In genomic region chr4:188030401-188030800, GRCh38 we compare ENCODE assay signal across 34 cellular contexts. TPM values are rescaled to one million over a fixed set of nuclear protein-coding genes. Genes with fewer than 3 reads are reported as not detected.
"Had no signal": no experiment of that assay in that cellular context is flagged by ENCODE, and none has a peak within 500 bp of the region (broad histone marks: within the 10 kb centered on the region; RNA-seq: fewer than 3 reads in every experiment).

No MANE protein-coding gene starts in this region.

- H3K9me3 Mint-ChIP-seq: endodermal cell, type B pancreatic cell had no signal

- H3K36me3 ChIP-seq: ascending aorta, cardiac muscle cell, heart right ventricle, pancreas, right atrium auricular region, thoracic aorta, vagina, WERI-Rb-1 had no signal

- H3K4me3 Mint-ChIP-seq: activated CD4-positive, alpha-beta memory T cell treated with anti-CD3 and anti-CD28 coated beads for 36 hours; activated CD4-positive, alpha-beta T cell treated with anti-CD3 and anti-CD28 coated beads, Interleukin-2, amount 10 ng/mL, durations not matched to agents 24 days and 14 days; activated naive CD4-positive, alpha-beta T cell treated with anti-CD3 and anti-CD28 coated beads, Interleukin-2, amount 10 ng/mL, durations not matched to agents 7 days and 5 days; activated naive CD8-positive, alpha-beta T cell treated with anti-CD3 and anti-CD28 coated beads, Interleukin-2, amount 10 ng/mL, durations not matched to agents 7 days and 5 days; activated T-helper 1 cell treated with anti-CD3 and anti-CD28 coated beads, Interleukin-12 subunit alpha, Interleukin-12 subunit beta, Interleukin-2, Interleukin-4 antibody, amounts not matched to agents 30 ng/mL and 10 ng/mL and 1 ng/mL, durations not matched to agents 14 hours and 24 hours and 36 hours; endodermal cell; naive B cell; T-helper 1 cell treated with Interleukin-12 subunit alpha and Interleukin-12 subunit beta and Interleukin-4 antibody, amounts not matched to agents 30 μg/mL and 1 μg/mL, for 36 hours; type B pancreatic cell had no signal

- ATAC-seq: esophagus mucosa, heart right ventricle, left cardiac atrium, left ventricle myocardium superior, pancreas, psoas muscle had no signal

- H3K36me3 Mint-ChIP-seq: activated CD4-positive, alpha-beta memory T cell treated with anti-CD3 and anti-CD28 coated beads for 36 hours; activated naive CD4-positive, alpha-beta T cell treated with anti-CD3 and anti-CD28 coated beads, Interleukin-2, amount 10 ng/mL, durations not matched to agents 7 days and 5 days; activated naive CD8-positive, alpha-beta T cell treated with anti-CD3 and anti-CD28 coated beads, Interleukin-2, amount 10 ng/mL, durations not matched to agents 7 days and 5 days; brain had no signal

- H3K9me3 ChIP-seq: ascending aorta, pancreas, psoas muscle, right atrium auricular region, thoracic aorta, vagina had no signal

- H3K27me3 Mint-ChIP-seq: activated CD4-positive, alpha-beta T cell treated with anti-CD3 and anti-CD28 coated beads, Interleukin-2, amount 10 ng/mL, durations not matched to agents 24 days and 14 days had no signal

- H3K27ac Mint-ChIP-seq: activated CD4-positive, alpha-beta memory T cell treated with anti-CD3 and anti-CD28 coated beads for 36 hours; activated CD4-positive, alpha-beta T cell treated with anti-CD3 and anti-CD28 coated beads, Interleukin-2, amount 10 ng/mL, durations not matched to agents 24 days and 14 days; activated naive CD4-positive, alpha-beta T cell treated with anti-CD3 and anti-CD28 coated beads, Interleukin-2, amount 10 ng/mL, durations not matched to agents 7 days and 5 days; activated naive CD8-positive, alpha-beta T cell treated with anti-CD3 and anti-CD28 coated beads, Interleukin-2, amount 10 ng/mL, durations not matched to agents 7 days and 5 days; activated T-helper 1 cell treated with anti-CD3 and anti-CD28 coated beads, Interleukin-12 subunit alpha, Interleukin-12 subunit beta, Interleukin-2, Interleukin-4 antibody, amounts not matched to agents 30 ng/mL and 10 ng/mL and 1 ng/mL, durations not matched to agents 14 hours and 24 hours and 36 hours; endodermal cell; naive B cell; T-helper 1 cell treated with Interleukin-12 subunit alpha and Interleukin-12 subunit beta and Interleukin-4 antibody, amounts not matched to agents 30 μg/mL and 1 μg/mL, for 36 hours; type B pancreatic cell had no signal

- H3K27me3 ChIP-seq: ascending aorta, pancreas, right atrium auricular region, vagina had no signal

- H3K4me1 ChIP-seq: ascending aorta, heart right ventricle, pancreas, psoas muscle, right atrium auricular region, vagina had no signal

- H3K4me1 Mint-ChIP-seq: activated CD4-positive, alpha-beta T cell treated with anti-CD3 and anti-CD28 coated beads, Interleukin-2, amount 10 ng/mL, durations not matched to agents 24 days and 14 days; activated naive CD4-positive, alpha-beta T cell treated with anti-CD3 and anti-CD28 coated beads, Interleukin-2, amount 10 ng/mL, durations not matched to agents 7 days and 5 days; activated naive CD8-positive, alpha-beta T cell treated with anti-CD3 and anti-CD28 coated beads, Interleukin-2, amount 10 ng/mL, durations not matched to agents 7 days and 5 days had no signal

- H3K4me3 ChIP-seq: ascending aorta, cardiac muscle cell, heart right ventricle, pancreas, psoas muscle, right atrium auricular region, thoracic aorta, vagina had no signal

- H3K27ac ChIP-seq: ascending aorta, cardiac muscle cell, heart right ventricle, pancreas, psoas muscle, right atrium auricular region, thoracic aorta, vagina, WERI-Rb-1 had no signal

- DNase-seq: activated CD4-positive, alpha-beta memory T cell treated with anti-CD3 and anti-CD28 coated beads for 36 hours; activated CD4-positive, alpha-beta T cell treated with anti-CD3 and anti-CD28 coated beads, Interleukin-2, amount 10 ng/mL, durations not matched to agents 24 days and 14 days; activated CD4-positive, CD25-positive, alpha-beta regulatory T cell treated with anti-CD3 and anti-CD28 coated beads, Interleukin-2, amount 50 U/mL, for 72 hours; activated CD8-positive, alpha-beta memory T cell treated with anti-CD3 and anti-CD28 coated beads, Interleukin-2, amount 50 U/mL, for 4 hours; activated effector memory CD4-positive, alpha-beta T cell treated with anti-CD3 and anti-CD28 coated beads, Interleukin-2, amount 50 U/mL, for 16 hours; activated naive CD4-positive, alpha-beta T cell treated with anti-CD3 and anti-CD28 coated beads, Interleukin-2, amount 10 ng/mL, durations not matched to agents 7 days and 5 days; activated naive CD8-positive, alpha-beta T cell treated with anti-CD3 and anti-CD28 coated beads, Interleukin-2, amount 10 ng/mL, durations not matched to agents 7 days and 5 days; activated T-cell treated with anti-CD3 and anti-CD28 coated beads, Interleukin-2, amount 50 U/mL, for 1 hour; endodermal cell; foreskin fibroblast; heart right ventricle; left cardiac atrium; left ventricle myocardium superior; naive B cell; pancreas; psoas muscle; stimulated activated CD4-positive, alpha-beta T cell treated with anti-CD3 and anti-CD28 coated beads, Interleukin-2, amount 100 ng/mL, for 48 hours; stimulated activated naive CD4-positive, alpha-beta T cell treated with Interleukin-2 at 50 U/mL for 16 hours; SW 1271; T-helper 9 cell; WERI-Rb-1 had no signal

RNA-seq across cellular contexts. Expression of gene ZFP42, which starts 34.8 kb away (rescaled TPM):
- total RNA-seq: activated CD4-positive, alpha-beta memory T cell treated with anti-CD3 and anti-CD28 coated beads for 36 hours; activated CD4-positive, alpha-beta T cell treated with anti-CD3 and anti-CD28 coated beads, Interleukin-2, amount 10 ng/mL, durations not matched to agents 24 days and 14 days; activated CD8-positive, alpha-beta memory T cell treated with anti-CD3 and anti-CD28 coated beads for 36 hours; activated naive CD8-positive, alpha-beta T cell treated with anti-CD3 and anti-CD28 coated beads, Interleukin-2, amount 10 ng/mL, durations not matched to agents 7 days and 5 days; ascending aorta; esophagus mucosa; left cardiac atrium; left ventricle myocardium superior; lung microvascular endothelial cell; psoas muscle; thoracic aorta; vagina had no signal
- polyA plus RNA-seq: cardiac muscle cell, heart right ventricle, neural cell, psoas muscle had no signal
